Comparison of ENCODE assay signal across 8 cellular contexts in genomic region chr7:86939197-86939814, GRCh38.
A peak's percentile ranks its signal among the peaks of the same experiment; 100 is the strongest.
DNase-seq lines count a peak whose midpoint lies in the region; ATAC-seq and TF ChIP-seq lines count a peak whose summit lies in the region.

No MANE protein-coding gene starts in this region.

- no peaks in the 10 kb centered on the region for H3K36me3 ChIP-seq in Caco-2 (ENCODE audit: control insufficient read depth, insufficient read depth, low read length)

- TF ChIP-seq CTCF in Caco-2 (IDR thresholded peaks at IDR 0.05; ENCODE audit: insufficient read depth in 1 of 2, low read depth in 1 of 2, low read length in 1 of 2, severe bottlenecking in 1 of 2, unreplicated experiment in 1 of 2), result peak; percentile 60 to 68

- no TSS peak for BruUV-seq in Caco-2 (replicated peaks; lab: Mats Ljungman, UMichigan)

- no peaks in the 10 kb centered on the region for H3K9me3 Mint-ChIP-seq in Caco-2 (ENCODE audit: unreplicated experiment)
- H3K9me3 Mint-ChIP-seq in activated T-cell treated with anti-CD3 and anti-CD28 coated beads, Interleukin-2, amount 50 U/mL, for 4 hours, result no peaks in the 10 kb centered on the region

- CTCF ChIA-PET in Caco-2 (lab: Charles Lee), result no interaction called here

- no peak overlapping the region for H3K4me3 Mint-ChIP-seq in Caco-2 (ENCODE audit: unreplicated experiment)
- no peak overlapping the region for H3K4me3 Mint-ChIP-seq in activated T-cell treated with anti-CD3 and anti-CD28 coated beads, Interleukin-2, amount 50 U/mL, for 4 hours

- H3K4me1 ChIP-seq in Caco-2, result no peaks in the 10 kb centered on the region

- no peaks in the 10 kb centered on the region for H3K36me3 Mint-ChIP-seq in Caco-2 (ENCODE audit: insufficient read depth, unreplicated experiment)
- H3K36me3 Mint-ChIP-seq in activated T-cell treated with anti-CD3 and anti-CD28 coated beads, Interleukin-2, amount 50 U/mL, for 4 hours (ENCODE audit: insufficient read depth), result no peaks in the 10 kb centered on the region

- POLR2A ChIA-PET in Caco-2 (lab: Charles Lee), result no interaction called here

- peaks cover 8% of the 10 kb centered on the region for H3K27me3 Mint-ChIP-seq in Caco-2 (ENCODE audit: insufficient read depth, unreplicated experiment)
- H3K27me3 Mint-ChIP-seq in activated T-cell treated with anti-CD3 and anti-CD28 coated beads, Interleukin-2, amount 50 U/mL, for 4 hours (ENCODE audit: low read depth), result no peaks in the 10 kb centered on the region

- H3K9me3 ChIP-seq in Caco-2, result no peaks in the 10 kb centered on the region

- intact Hi-C loops in Caco-2 (cut with micrococcal nuclease; ENCODE audit: unreplicated experiment), result loop anchor here (1.0 to 2.0 kb wide), 4 partner anchors 120 to 477 kb away; partner anchors contain the start of gene ELAPOR2

- H3K4me1 Mint-ChIP-seq in Caco-2 (ENCODE audit: low read depth, unreplicated experiment), result no peaks in the 10 kb centered on the region
- H3K4me1 Mint-ChIP-seq in activated T-cell treated with anti-CD3 and anti-CD28 coated beads, Interleukin-2, amount 50 U/mL, for 4 hours (ENCODE audit: low read depth), result no peaks in the 10 kb centered on the region

- DNase-seq in Caco-2 (peak; percentile 41 to 74), NCI-H510A (lab: John Stamatoyannopoulos, UW) (peak; percentile 3), germinal center (ENCODE audit: low spot score) (peak; percentile 28), pulmonary artery endothelial cell (ENCODE audit: low read depth, low spot score) (peak; percentile 43), mesenteric fat pad (ENCODE audit: low spot score) (no peak)
- peak; percentile 13 for DNase-seq in activated T-cell treated with anti-CD3 and anti-CD28 coated beads, Interleukin-2, amount 50 U/mL, for 4 hours

- H3K27ac Mint-ChIP-seq in Caco-2 (ENCODE audit: unreplicated experiment), result no peak overlapping the region

- peak; percentile 87 for ATAC-seq in GM18870 (IDR thresholded peaks at IDR 0.05; ENCODE audit: unreplicated experiment)
- ATAC-seq in HG03280 (IDR thresholded peaks at IDR 0.05; ENCODE audit: unreplicated experiment), result peak; percentile 75
- peak; percentile 60 to 65 for ATAC-seq in activated T-cell treated with anti-CD3 and anti-CD28 coated beads, Interleukin-2, amount 50 U/mL, for 4 hours

- no peaks in the 10 kb centered on the region for H3K27me3 ChIP-seq in Caco-2 (replicated peaks; ENCODE audit: control insufficient read depth, insufficient read depth, low read length)

- H3K4me3 ChIP-seq in Caco-2 (ENCODE audit: low read depth, low read length), result no peak overlapping the region
